In genomic region chr7:116575853-116576252, GRCh38 we compare ENCODE assay signal across 26 cellular contexts. TPM values are rescaled to one million over a fixed set of nuclear protein-coding genes. Genes with fewer than 3 reads are reported as not detected.
"Had no signal": no experiment of that assay in that cellular context is flagged by ENCODE, and none has a peak within 500 bp of the region (broad histone marks: within the 10 kb centered on the region; RNA-seq: fewer than 3 reads in every experiment).

No MANE protein-coding gene starts in this region.

- H3K27me3 Mint-ChIP-seq: stimulated activated naive CD8-positive, alpha-beta T cell treated with anti-CD3 and anti-CD28 coated beads, Interleukin-15, Interleukin-2, amounts not matched to agents 100 ng/mL and 50 ng/mL, for 24 hours had no signal

- H3K9me3 ChIP-seq: esophagus squamous epithelium, neutrophil, right atrium auricular region, suprapubic skin, upper lobe of left lung had no signal

- H3K36me3 ChIP-seq: brain microvascular endothelial cell, esophagus squamous epithelium, neutrophil, right atrium auricular region, suprapubic skin, upper lobe of left lung had no signal

- H3K27me3 ChIP-seq: brain microvascular endothelial cell, esophagus squamous epithelium, neutrophil, right atrium auricular region, suprapubic skin, upper lobe of left lung had no signal

- H3K27ac ChIP-seq: neutrophil, suprapubic skin had no signal

- FAIRE-seq: endothelial cell of umbilical vein, small intestine had no signal

- H3K27ac Mint-ChIP-seq: activated CD4-positive, alpha-beta T cell treated with anti-CD3 and anti-CD28 coated beads, Interleukin-2, amount 10 ng/mL, durations not matched to agents 24 days and 14 days; activated CD8-positive, alpha-beta T cell treated with anti-CD3 and anti-CD28 coated beads, Interleukin-2, amount 10 ng/mL, durations not matched to agents 7 days and 5 days; natural killer cell; stimulated activated naive CD8-positive, alpha-beta T cell treated with anti-CD3 and anti-CD28 coated beads, Interleukin-15, Interleukin-2, amounts not matched to agents 100 ng/mL and 50 ng/mL, for 24 hours had no signal

- ATAC-seq: activated CD8-positive, alpha-beta T cell treated with anti-CD3 and anti-CD28 coated beads, Interleukin-2, amount 10 ng/mL, durations not matched to agents 7 days and 5 days; natural killer cell had no signal

- DNase-seq: activated CD4-positive, alpha-beta T cell treated with anti-CD3 and anti-CD28 coated beads, Interleukin-2, amount 10 ng/mL, durations not matched to agents 24 days and 14 days; activated CD4-positive, CD25-positive, alpha-beta regulatory T cell; activated CD8-positive, alpha-beta memory T cell treated with anti-CD3 and anti-CD28 coated beads, Interleukin-2, amount 50 U/mL, for 4 hours; activated CD8-positive, alpha-beta T cell treated with anti-CD3 and anti-CD28 coated beads, Interleukin-2, amount 10 ng/mL, durations not matched to agents 7 days and 5 days; activated gamma-delta T cell treated with Interleukin-2 at 50 U/mL for 16 hours; activated naive CD8-positive, alpha-beta T cell treated with anti-CD3 and anti-CD28 coated beads for 36 hours; amygdala; brain microvascular endothelial cell; effector CD8-positive, alpha-beta T cell; esophagus squamous epithelium; foreskin fibroblast; glutamatergic neuron; hypothalamus; mesendoderm; natural killer cell; posterior cingulate gyrus; small intestine had no signal

- H3K36me3 Mint-ChIP-seq: activated naive CD8-positive, alpha-beta T cell treated with anti-CD3 and anti-CD28 coated beads for 36 hours; natural killer cell had no signal

- H3K4me3 ChIP-seq: coronary artery, esophagus squamous epithelium, right atrium auricular region, suprapubic skin, upper lobe of left lung had no signal

- H3K4me3 Mint-ChIP-seq: activated CD4-positive, alpha-beta T cell treated with anti-CD3 and anti-CD28 coated beads, Interleukin-2, amount 10 ng/mL, durations not matched to agents 24 days and 14 days; activated CD8-positive, alpha-beta T cell treated with anti-CD3 and anti-CD28 coated beads, Interleukin-2, amount 10 ng/mL, durations not matched to agents 7 days and 5 days; activated naive CD8-positive, alpha-beta T cell treated with anti-CD3 and anti-CD28 coated beads for 36 hours; central memory CD8-positive, alpha-beta T cell; natural killer cell; stimulated activated naive CD8-positive, alpha-beta T cell treated with anti-CD3 and anti-CD28 coated beads, Interleukin-15, Interleukin-2, amounts not matched to agents 100 ng/mL and 50 ng/mL, for 24 hours had no signal

- H3K9me3 Mint-ChIP-seq: activated CD4-positive, alpha-beta T cell treated with anti-CD3 and anti-CD28 coated beads, Interleukin-2, amount 10 ng/mL, durations not matched to agents 24 days and 14 days; activated naive CD8-positive, alpha-beta T cell treated with anti-CD3 and anti-CD28 coated beads for 36 hours; central memory CD8-positive, alpha-beta T cell; natural killer cell; stimulated activated naive CD8-positive, alpha-beta T cell treated with anti-CD3 and anti-CD28 coated beads, Interleukin-15, Interleukin-2, amounts not matched to agents 100 ng/mL and 50 ng/mL, for 24 hours had no signal

- H3K4me1 Mint-ChIP-seq: central memory CD8-positive, alpha-beta T cell; natural killer cell had no signal

RNA-seq across cellular contexts. Expression of gene CAV1, which starts 51.0 kb away (rescaled TPM):
- total RNA-seq: activated CD8-positive, alpha-beta T cell treated with anti-CD3 and anti-CD28 coated beads, Interleukin-2, amount 10 ng/mL, durations not matched to agents 7 days and 5 days; natural killer cell; T-helper 2 cell treated with Interferon-gamma antibody and Interleukin-4, amounts not matched to agents 100 ng/mL and 5 ng/mL, for 36 hours had no signal
